In genomic region chr6:84618046-84618752, GRCh38 we compare ENCODE assay signal across 11 cellular contexts.
DNase-seq lines count a peak whose midpoint lies in the region; ATAC-seq and TF ChIP-seq lines count a peak whose summit lies in the region.
"Had no signal": no experiment of that assay in that cellular context is flagged by ENCODE, and none has a peak within 500 bp of the region (broad histone marks: within the 10 kb centered on the region; RNA-seq: fewer than 3 reads in every experiment).

No MANE protein-coding gene starts in this region.

- TF ChIP-seq CTCF in HFFc6 (IDR thresholded peaks at IDR 0.05) (no peak), left ventricle myocardium inferior (IDR thresholded peaks at IDR 0.05; ENCODE audit: borderline replicate concordance) (no peak), suprapubic skin (IDR thresholded peaks at IDR 0.05) (no peak), dorsolateral prefrontal cortex (IDR thresholded peaks at IDR 0.05 in 54 of 56, conservative IDR thresholded peaks at IDR 0.05 in 2 of 56; ENCODE audit: low read depth in 1 of 56, partially characterized antibody in 56 of 56) (no peak)

- peak overlapping the region; percentile 98 for H3K27ac Mint-ChIP-seq in HFFc6
- H3K27ac Mint-ChIP-seq: dendritic cell treated with granulocyte-macrophage colony-stimulating factor and Interleukin-4, amounts not matched to agents 40 ng/mL and 50 ng/mL, for 4 days had no signal

- peak overlapping the region; percentile 54 for H3K4me3 Mint-ChIP-seq in HFFc6
- H3K4me3 Mint-ChIP-seq: dendritic cell treated with granulocyte-macrophage colony-stimulating factor and Interleukin-4, amounts not matched to agents 40 ng/mL and 50 ng/mL, for 4 days had no signal

- H3K27ac ChIP-seq in left ventricle myocardium inferior (replicated peaks) (peak overlapping the region; percentile 67), suprapubic skin (peak overlapping the region; percentile 59), dorsolateral prefrontal cortex (peak overlapping the region in 3 of 59 donors; percentile 0 to 23 (median 5))

- 49% methylated on average over 8 of the region's 8 CpGs for WGBS in suprapubic skin

- H3K9me3 ChIP-seq in left ventricle myocardium inferior (replicated peaks) (peaks cover 13% of the 10 kb centered on the region), suprapubic skin (peaks cover 3% of the 10 kb centered on the region)

- TF ChIP-seq EP300 in suprapubic skin (IDR thresholded peaks at IDR 0.05) = no peak

- H3K9me3 Mint-ChIP-seq in HFFc6 = peaks cover 15% of the 10 kb centered on the region

- H3K27me3 Mint-ChIP-seq in HFFc6 (ENCODE audit: insufficient read depth) = no peaks in the 10 kb centered on the region; the same call in none of the 2 replicates
- H3K27me3 Mint-ChIP-seq: dendritic cell treated with granulocyte-macrophage colony-stimulating factor and Interleukin-4, amounts not matched to agents 40 ng/mL and 50 ng/mL, for 4 days had no signal

- H3K27me3 ChIP-seq in left ventricle myocardium inferior (ENCODE audit: low read depth) (no peaks in the 10 kb centered on the region), suprapubic skin (no peaks in the 10 kb centered on the region), dorsolateral prefrontal cortex (no peaks in the 10 kb centered on the region)

- H3K36me3 Mint-ChIP-seq in HFFc6 (ENCODE audit: low read depth) = peaks cover 34% of the 10 kb centered on the region

- ATAC-seq in GM18867 (IDR thresholded peaks at IDR 0.05; ENCODE audit: unreplicated experiment) (no peak), HG02852 (IDR thresholded peaks at IDR 0.05; ENCODE audit: unreplicated experiment) (no peak)

- H3K4me1 Mint-ChIP-seq in HFFc6 (ENCODE audit: low read depth) = peaks cover 70% of the 10 kb centered on the region

- H3K36me3 ChIP-seq in left ventricle myocardium inferior (no peaks in the 10 kb centered on the region), suprapubic skin (no peaks in the 10 kb centered on the region)

- no peaks in the 10 kb centered on the region for H3K4me1 ChIP-seq in left ventricle myocardium inferior
- H3K4me1 ChIP-seq in suprapubic skin = no peaks in the 10 kb centered on the region

- H3K4me3 ChIP-seq in left ventricle myocardium inferior (no peak overlapping the region), suprapubic skin (no peak overlapping the region), dorsolateral prefrontal cortex (no peak overlapping the region)

- peak; percentile 90 for DNase-seq in HFFc6
- peak; percentile 76 for DNase-seq in astrocyte of the hippocampus (ENCODE audit: low read depth, low spot score)
- DNase-seq in left ventricle myocardium inferior = no peak
- no peak for DNase-seq in suprapubic skin (ENCODE audit: low spot score in 2 of 2)
- DNase-seq in dorsolateral prefrontal cortex = no peak
- no peak for DNase-seq in COLO829 (ENCODE audit: low spot score)
- DNase-seq: GOT3; NK-92 treated with Interleukin-12 subunit alpha and Interleukin-12 subunit beta, amount 100 ng/mL, for 24 hours had no signal

- TF ChIP-seq POLR2A in suprapubic skin (IDR thresholded peaks at IDR 0.05) = no peak

- intact Hi-C loops in left ventricle myocardium inferior (cut with micrococcal nuclease) = no loop called here
- intact Hi-C loops in dorsolateral prefrontal cortex (cut with DNase I) = no loop called here

Comparison
In these comparisons a context has a peak if more than half of its experiments do, and no peak if none do; other contexts are left out.
1. DNase-seq: peak in HFFc6 (single experiment) and astrocyte of the hippocampus (single experiment); none in left ventricle myocardium inferior (single experiment), suprapubic skin (0 of 2), dorsolateral prefrontal cortex (0 of 10) and COLO829 (single experiment).